Comparison of ENCODE assay signal across 9 cellular contexts in genomic region chr18:2979871-2980606, GRCh38. TPM values are rescaled to one million over a fixed set of nuclear protein-coding genes. Genes with fewer than 3 reads are reported as not detected.
DNase-seq lines count a peak whose midpoint lies in the region; ATAC-seq and TF ChIP-seq lines count a peak whose summit lies in the region.
"Had no signal": no experiment of that assay in that cellular context is flagged by ENCODE, and none has a peak within 500 bp of the region (broad histone marks: within the 10 kb centered on the region; RNA-seq: fewer than 3 reads in every experiment).

No MANE protein-coding gene starts in this region.

- no peaks in the 10 kb centered on the region for H3K9me3 ChIP-seq in Panc1 (ENCODE audit: control insufficient read depth, insufficient read depth, low read depth, low read length)

- CTCF ChIA-PET in Panc1 (lab: Charles Lee) = interaction anchor here (0.6 kb wide), 1 partner anchor 133 kb away, joined by 3 read pairs; no protein-coding TSS in a partner anchor

- no peak for ATAC-seq in Panc1
- peak; percentile 56 for ATAC-seq in stimulated activated effector memory CD8-positive, alpha-beta T cell treated with anti-CD3 and anti-CD28 coated beads, Interleukin-12 subunit alpha, Interleukin-12 subunit beta, amount 100 ng/mL, for 72 hours
- ATAC-seq in HG02938 (IDR thresholded peaks at IDR 0.05; ENCODE audit: unreplicated experiment) = no peak

- peaks cover 83% of the 10 kb centered on the region for H3K4me1 ChIP-seq in Panc1 (ENCODE audit: control insufficient read depth, insufficient read depth, low read length)

- no peaks in the 10 kb centered on the region for H3K9me3 Mint-ChIP-seq in stimulated activated effector memory CD8-positive, alpha-beta T cell treated with anti-CD3 and anti-CD28 coated beads, Interleukin-12 subunit alpha, Interleukin-12 subunit beta, amount 100 ng/mL, for 72 hours
- no peaks in the 10 kb centered on the region for H3K9me3 Mint-ChIP-seq in endothelial cell (ENCODE audit: unreplicated experiment)

- POLR2A ChIA-PET in Panc1 (lab: Charles Lee) = interaction anchor here (0.6 kb wide), 1 partner anchor 768 kb away, joined by 3 read pairs; no protein-coding TSS in a partner anchor

- in situ Hi-C loops in Panc1 (cut with HindIII; ENCODE audit: low pct_unique_long_range_greater_than_20kb, low sequenced_read_pairs) = no loop called here

- no peaks in the 10 kb centered on the region for H3K36me3 ChIP-seq in Panc1 (ENCODE audit: control insufficient read depth, insufficient read depth, low read length)

- H3K4me3 Mint-ChIP-seq in stimulated activated effector memory CD8-positive, alpha-beta T cell treated with anti-CD3 and anti-CD28 coated beads, Interleukin-12 subunit alpha, Interleukin-12 subunit beta, amount 100 ng/mL, for 72 hours = peak overlapping the region; percentile 68
- no peak overlapping the region for H3K4me3 Mint-ChIP-seq in endothelial cell (ENCODE audit: unreplicated experiment)

- intact Hi-C loops in Panc1 (cut with micrococcal nuclease; ENCODE audit: unreplicated experiment) = no loop called here

- peak overlapping the region; percentile 89 for H3K27ac Mint-ChIP-seq in stimulated activated effector memory CD8-positive, alpha-beta T cell treated with anti-CD3 and anti-CD28 coated beads, Interleukin-12 subunit alpha, Interleukin-12 subunit beta, amount 100 ng/mL, for 72 hours
- no peak overlapping the region for H3K27ac Mint-ChIP-seq in endothelial cell (ENCODE audit: unreplicated experiment)

- no TSS peak for BruUV-seq in Panc1 (replicated peaks; lab: Mats Ljungman, UMichigan)

- peaks cover 3% of the 10 kb centered on the region for H3K27me3 Mint-ChIP-seq in endothelial cell (ENCODE audit: unreplicated experiment)

- no peak overlapping the region for H3K4me3 ChIP-seq in Panc1 (ENCODE audit: low read depth in 2 of 2, low read length in 2 of 2)

- peak overlapping the region; percentile 96 for H3K27ac ChIP-seq in Panc1 (ENCODE audit: low read length)
- H3K27ac ChIP-seq: 22Rv1 had no signal

- H3K27me3 ChIP-seq in Panc1 (ENCODE audit: control insufficient read depth, insufficient read depth, low read length) = no peaks in the 10 kb centered on the region

- peak; percentile 47 for DNase-seq in SIG-M5 treated with dmso at 0.1 percent for 504 hours (lab: John Stamatoyannopoulos, UW; ENCODE audit: unreplicated experiment)
- no peak for DNase-seq in SIG-M5 (lab: John Stamatoyannopoulos, UW)
- DNase-seq in Panc1 (ENCODE audit: low read depth, low spot score) = no peak
- peak; percentile 38 for DNase-seq in fibroblast of peridontal ligament (ENCODE audit: extremely low read depth)
- no peak for DNase-seq in stimulated activated effector memory CD8-positive, alpha-beta T cell treated with anti-CD3 and anti-CD28 coated beads, Interleukin-12 subunit alpha, Interleukin-12 subunit beta, amount 100 ng/mL, for 72 hours (ENCODE audit: low spot score in 2 of 2)
- no peak for DNase-seq in endothelial cell (ENCODE audit: low spot score)
- no peak for DNase-seq in NCI-H345 treated with DMSO at 0.1 percent for 48 hours (lab: John Stamatoyannopoulos, UW; ENCODE audit: unreplicated experiment)

- TF ChIP-seq CTCF in Panc1 (IDR thresholded peaks at IDR 0.05) = no peak
- TF ChIP-seq CTCF in endothelial cell (IDR thresholded peaks at IDR 0.05; ENCODE audit: unreplicated experiment) = no peak

- peaks cover 45% of the 10 kb centered on the region for H3K36me3 Mint-ChIP-seq in stimulated activated effector memory CD8-positive, alpha-beta T cell treated with anti-CD3 and anti-CD28 coated beads, Interleukin-12 subunit alpha, Interleukin-12 subunit beta, amount 100 ng/mL, for 72 hours
- H3K36me3 Mint-ChIP-seq in endothelial cell (ENCODE audit: low read depth, unreplicated experiment) = peaks cover 3% of the 10 kb centered on the region

- H3K4me1 Mint-ChIP-seq in stimulated activated effector memory CD8-positive, alpha-beta T cell treated with anti-CD3 and anti-CD28 coated beads, Interleukin-12 subunit alpha, Interleukin-12 subunit beta, amount 100 ng/mL, for 72 hours = peaks cover 72% of the 10 kb centered on the region
- peaks cover 20% of the 10 kb centered on the region for H3K4me1 Mint-ChIP-seq in endothelial cell (ENCODE audit: unreplicated experiment)

RNA-seq across cellular contexts. Expression of gene LPIN2, which starts 32.9 kb away (rescaled TPM):
- total RNA-seq in Panc1 (2021; ENCODE audit: unreplicated experiment) = 38.3 TPM
- 18.8 TPM for polyA plus RNA-seq in Panc1 (2012; ENCODE audit: insufficient read length)
- total RNA-seq in endothelial cell (ENCODE audit: unreplicated experiment) = 26.1 TPM

Comparison
In these comparisons a context has a peak if more than half of its experiments do, and no peak if none do; other contexts are left out.
1. DNase-seq: peak in SIG-M5 treated with dmso at 0.1 percent for 504 hours (single experiment) and fibroblast of peridontal ligament (single experiment); none in SIG-M5 (single experiment), Panc1 (single experiment), stimulated activated effector memory CD8-positive, alpha-beta T cell treated with anti-CD3 and anti-CD28 coated beads, Interleukin-12 subunit alpha, Interleukin-12 subunit beta, amount 100 ng/mL, for 72 hours (0 of 2), endothelial cell (single experiment) and NCI-H345 treated with DMSO at 0.1 percent for 48 hours (single experiment).